ENCODE assay signal across 9 cellular contexts in genomic region chr4:47032405-47033106, GRCh38. TPM values are rescaled to one million over a fixed set of nuclear protein-coding genes. Genes with fewer than 3 reads are reported as not detected.
DNase-seq lines count a peak whose midpoint lies in the region; ATAC-seq, FAIRE-seq and TF ChIP-seq lines count a peak whose summit lies in the region.
"Had no signal": no experiment of that assay in that cellular context is flagged by ENCODE, and none has a peak within 500 bp of the region (broad histone marks: within the 10 kb centered on the region; RNA-seq: fewer than 3 reads in every experiment).

No MANE protein-coding gene starts in this region.

- FAIRE-seq in HTR-8/SVneo (lab: Jason Lieb, UNC): peak; percentile 66

- no peaks in the 10 kb centered on the region for H3K4me1 ChIP-seq in ES-I3 (ENCODE audit: insufficient read depth, low read length)
- peaks cover 0 to 18% of the 10 kb centered on the region in 2 experiments; a peak in 2 of 4 replicates for H3K4me1 ChIP-seq in SK-N-SH (ENCODE audit: control insufficient read depth in 1 of 2, insufficient read depth in 2 of 2, low read depth in 1 of 2, low read length in 1 of 2)
- H3K4me1 ChIP-seq in breast epithelium: no peaks in the 10 kb centered on the region
- peaks cover 5% of the 10 kb centered on the region for H3K4me1 ChIP-seq in iPS-18a (ENCODE audit: control insufficient read depth, low read depth, low read length)
- peaks cover 15% of the 10 kb centered on the region for H3K4me1 ChIP-seq in skeletal muscle satellite cell (ENCODE audit: control insufficient read depth, insufficient read depth, low read length)

- CTCF ChIA-PET in SK-N-SH (lab: Yijun Ruan, JAX): interaction anchor here (0.7 to 1.6 kb wide), 7 partner anchors 9 to 106 kb away, joined by 3 to 7 read pairs (median 3); no protein-coding TSS in a partner anchor

- peak; percentile 62 for TF ChIP-seq RAD21 in SK-N-SH (IDR thresholded peaks at IDR 0.05; ENCODE audit: low read length)

- H3K79me2 ChIP-seq in SK-N-SH (ENCODE audit: insufficient read depth): no peaks in the 10 kb centered on the region

- TF ChIP-seq POLR2A in breast epithelium (IDR thresholded peaks at IDR 0.05): no peak

- 11% methylated on average over 14 of the region's 47 CpGs for WGBS in SK-N-SH (ENCODE audit: low lambda C conversion rate)

- H3K4me2 ChIP-seq in SK-N-SH: peak overlapping the region; percentile 84
- H3K4me2 ChIP-seq in skeletal muscle satellite cell (ENCODE audit: low read length): peak overlapping the region; percentile 94

- H3K9me3 ChIP-seq in ES-I3 (ENCODE audit: control insufficient read depth, insufficient read depth, low read length) (no peaks in the 10 kb centered on the region), SK-N-SH (no peaks in the 10 kb centered on the region), breast epithelium (no peaks in the 10 kb centered on the region), iPS-18a (ENCODE audit: control insufficient read depth, low read depth, low read length) (no peaks in the 10 kb centered on the region), skeletal muscle satellite cell (replicated peaks; ENCODE audit: low read length) (no peaks in the 10 kb centered on the region)
- H3K9me3 ChIP-seq: neutrophil had no signal

- H3K36me3 ChIP-seq in ES-I3 (ENCODE audit: insufficient read depth, low read length) (no peaks in the 10 kb centered on the region), SK-N-SH (replicated peaks in 1 of 2; ENCODE audit: control insufficient read depth in 1 of 2, insufficient read depth in 2 of 2, low read length in 1 of 2) (no peaks in the 10 kb centered on the region), breast epithelium (no peaks in the 10 kb centered on the region), iPS-18a (ENCODE audit: control insufficient read depth, low read depth, low read length) (no peaks in the 10 kb centered on the region), skeletal muscle satellite cell (ENCODE audit: insufficient read depth, low read length) (no peaks in the 10 kb centered on the region)
- H3K36me3 ChIP-seq: neutrophil had no signal

- no peaks in the 10 kb centered on the region for H3K9me2 ChIP-seq in SK-N-SH

- H3K9ac ChIP-seq in ES-I3 (ENCODE audit: low read depth, low read length) (peak overlapping the region; percentile 66), SK-N-SH (no peak overlapping the region), iPS-18a (ENCODE audit: low read length) (no peak overlapping the region), skeletal muscle satellite cell (ENCODE audit: low read depth, low read length) (peak overlapping the region; percentile 18)

- no peaks in the 10 kb centered on the region for H4K20me1 ChIP-seq in SK-N-SH (ENCODE audit: insufficient read depth)

- no peak for TF ChIP-seq EP300 in SK-N-SH (IDR thresholded peaks at IDR 0.05; ENCODE audit: borderline replicate concordance in 1 of 2, low read depth in 1 of 2, low read length in 1 of 2)

- H3K27me3 ChIP-seq in SK-N-SH (ENCODE audit: insufficient read depth) (peaks cover 27% of the 10 kb centered on the region; the same call in 1 of the 2 replicates), breast epithelium (peaks cover 0 to 17% of the 10 kb centered on the region in 2 donors), iPS-18a (ENCODE audit: control insufficient read depth, insufficient read depth, low read length) (peaks cover 19% of the 10 kb centered on the region), skeletal muscle satellite cell (ENCODE audit: control insufficient read depth, insufficient read depth, low read length) (peaks cover 57% of the 10 kb centered on the region)

- ATAC-seq in GM21529 (IDR thresholded peaks at IDR 0.05; ENCODE audit: unreplicated experiment): peak; percentile 90

- H3K4me3 ChIP-seq in SK-N-SH (ENCODE audit: low read depth in 2 of 2, low read length in 1 of 2) (peak overlapping the region; percentile 48 to 67), breast epithelium (peak overlapping the region; percentile 23 to 68 (median 50)), iPS-18a (ENCODE audit: low read length) (peak overlapping the region; percentile 96), skeletal muscle satellite cell (ENCODE audit: low read length) (peak overlapping the region; percentile 71)

- DNase-seq in HTR-8/SVneo (ENCODE audit: insufficient read length, low spot score): peak; percentile 61
- peak; percentile 82 for DNase-seq in SK-N-SH
- peak in 1 of 2 donors; percentile 50 for DNase-seq in breast epithelium (ENCODE audit: low spot score in 2 of 2)
- no peak for DNase-seq in DMS79 treated with DMSO at 0.1 percent for 48 hours (lab: John Stamatoyannopoulos, UW)

- H2AFZ ChIP-seq in SK-N-SH (ENCODE audit: low read depth): peak overlapping the region; percentile 68; the same call in 1 of the 2 replicates

- POLR2A ChIA-PET in SK-N-SH (lab: Yijun Ruan, JAX): no interaction called here

- no peak overlapping the region for H3K27ac ChIP-seq in SK-N-SH (ENCODE audit: low read depth in 2 of 2, low read length in 1 of 2)
- no peak overlapping the region for H3K27ac ChIP-seq in breast epithelium
- no peak overlapping the region for H3K27ac ChIP-seq in iPS-18a (ENCODE audit: low read length)
- H3K27ac ChIP-seq: neutrophil had no signal

- TF ChIP-seq CTCF in SK-N-SH (IDR thresholded peaks at IDR 0.05) (peak; percentile 74), breast epithelium (IDR thresholded peaks at IDR 0.05) (peak in 2 of 3 donors; percentile 24 to 33)

- intact Hi-C loops in breast epithelium (cut with DNase I; ENCODE audit: low total_unique reads): no loop called here

- H3F3A ChIP-seq in SK-N-SH (replicated peaks; ENCODE audit: insufficient read depth): no peaks in the 10 kb centered on the region

TF ChIP-seq in SK-N-SH, 30 proteins besides CTCF, POLR2A, EP300 and RAD21:
- TF ChIP-seq ZBTB33 (IDR thresholded peaks at IDR 0.05; ENCODE audit: borderline replicate concordance, low read depth): no peak
- TF ChIP-seq POLR2AphosphoS5 (IDR thresholded peaks at IDR 0.05; ENCODE audit: low read depth, low read length): no peak
- peak; percentile 68 for TF ChIP-seq SMC3 (IDR thresholded peaks at IDR 0.05; ENCODE audit: low read depth, low read length)

RNA-seq across cellular contexts. Expression of gene GABRB1, which starts 1.2 kb away (rescaled TPM):
- not detected in 2 replicates for polyA plus RNA-seq in SK-N-SH (2012; rRNA removed)
- polyA plus RNA-seq in SK-N-SH (2012; cell fraction: cytosol; rRNA removed): not detected in 2 replicates
- 0.15 TPM in 1 of 2 replicates, not detected in the other for polyA plus RNA-seq in SK-N-SH (2012; cell fraction: nucleus; rRNA removed)
- 1 to 10 TPM in 1 of 3 donors, not detected in 2; 2.5 TPM for total RNA-seq in breast epithelium
- total RNA-seq in skeletal muscle satellite cell (2012; rRNA removed): not detected in 2 replicates

RNA-seq across cellular contexts. Expression of gene GABRA4, which starts 39.2 kb away (rescaled TPM):
- not detected in 2 replicates for polyA plus RNA-seq in SK-N-SH (2012; rRNA removed)
- polyA plus RNA-seq in SK-N-SH (2012; cell fraction: cytosol; rRNA removed): not detected in 2 replicates
- polyA plus RNA-seq in SK-N-SH (2012; cell fraction: nucleus; rRNA removed): not detected in 2 replicates
- total RNA-seq in breast epithelium: under 1 TPM in 1 of 3 donors, not detected in 2; 0.15 TPM
- total RNA-seq in skeletal muscle satellite cell (2012; rRNA removed): not detected in 2 replicates

Comparison
In these comparisons a context has a peak if more than half of its experiments do, and no peak if none do; other contexts are left out.
1. H3K9ac ChIP-seq: peak in ES-I3 (single experiment) and skeletal muscle satellite cell (single experiment); none in SK-N-SH (single experiment) and iPS-18a (single experiment).
2. Peak in every context shown above with its lines, with median percentiles within 50 percentile points of each other: H3K4me3 ChIP-seq.